ENCODE assay signal across 9 cellular contexts in the genomic region with DNA sequence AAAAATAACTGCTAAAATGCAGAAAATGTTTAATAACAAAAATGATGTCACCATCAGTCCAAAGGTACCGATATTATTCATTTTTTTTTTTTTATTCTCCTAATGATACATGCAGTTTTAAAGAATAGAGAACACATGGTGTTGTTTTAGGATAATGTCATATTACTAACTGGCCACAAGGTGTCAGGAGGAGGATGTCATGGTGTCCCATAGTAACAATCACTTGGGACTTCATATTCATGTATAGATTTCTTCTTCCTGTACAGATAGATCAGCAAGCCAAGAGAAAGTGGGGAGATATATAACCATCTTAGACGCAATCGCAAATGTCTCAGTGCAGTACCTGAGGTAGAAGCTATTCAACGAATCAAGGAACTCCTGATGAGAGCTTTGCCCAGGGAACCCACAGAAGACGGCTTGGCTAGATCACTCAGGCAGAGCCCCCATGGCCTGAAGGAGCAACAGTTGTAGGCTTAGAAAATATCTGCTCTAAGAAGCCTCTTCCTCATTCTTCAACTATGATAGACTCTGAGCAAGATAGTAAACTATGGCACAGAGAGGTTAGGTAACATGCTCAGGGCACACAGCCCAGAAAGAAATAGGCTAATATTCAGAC. TPM values are rescaled to one million over a fixed set of nuclear protein-coding genes. Genes with fewer than 3 reads are reported as not detected.
DNase-seq lines count a peak whose midpoint lies in the region; ATAC-seq, FAIRE-seq and TF ChIP-seq lines count a peak whose summit lies in the region.
"Had no signal": no experiment of that assay in that cellular context is flagged by ENCODE, and none has a peak within 500 bp of the region (broad histone marks: within the 10 kb centered on the region; RNA-seq: fewer than 3 reads in every experiment).

No MANE protein-coding gene starts in this region.

- dilution Hi-C loops in mammary epithelial cell (cut with HindIII; ENCODE audit: low sequenced_read_pairs) = no loop called here

- H3K4me3 Mint-ChIP-seq in nephron = no peak overlapping the region
- H3K4me3 Mint-ChIP-seq: T-helper 1 cell treated with Interleukin-12 subunit alpha and Interleukin-12 subunit beta and Interleukin-4 antibody, amounts not matched to agents 30 μg/mL and 1 μg/mL, for 36 hours had no signal

- H3K4me1 Mint-ChIP-seq in nephron = no peaks in the 10 kb centered on the region

- peak; percentile 81 for ATAC-seq in HG02970 (IDR thresholded peaks at IDR 0.05; ENCODE audit: low FRiP score, unreplicated experiment)

- no peak overlapping the region for H3K27ac Mint-ChIP-seq in nephron
- H3K27ac Mint-ChIP-seq: T-helper 1 cell treated with Interleukin-12 subunit alpha and Interleukin-12 subunit beta and Interleukin-4 antibody, amounts not matched to agents 30 μg/mL and 1 μg/mL, for 36 hours had no signal

- no peaks in the 10 kb centered on the region for H3K9me3 ChIP-seq in mammary epithelial cell (replicated peaks; ENCODE audit: insufficient read depth, low read length)

- H3K4me1 ChIP-seq in mammary epithelial cell (ENCODE audit: insufficient read depth, low read length) = no peaks in the 10 kb centered on the region

- peaks cover 7% of the 10 kb centered on the region for H3K9me3 Mint-ChIP-seq in nephron
- H3K9me3 Mint-ChIP-seq: T-helper 1 cell treated with Interleukin-12 subunit alpha and Interleukin-12 subunit beta and Interleukin-4 antibody, amounts not matched to agents 30 μg/mL and 1 μg/mL, for 36 hours had no signal

- DNase-seq in CD1c-positive myeloid dendritic cell (ENCODE audit: extremely low spot score) (peak; percentile 54), GM18507 (ENCODE audit: extremely low spot score, insufficient read length, low read depth) (peak; percentile 42), NCI-H2107 (lab: John Stamatoyannopoulos, UW) (peak; percentile 12), mammary epithelial cell (peak; percentile 11), OCI-M2 (lab: John Stamatoyannopoulos, UW; ENCODE audit: unreplicated experiment) (no peak), substantia nigra (lab: John Stamatoyannopoulos, UW) (no peak)

- H3K79me2 ChIP-seq in mammary epithelial cell (ENCODE audit: insufficient read depth, low read length) = no peaks in the 10 kb centered on the region

- no TSS peak for BruUV-seq in mammary epithelial cell (replicated peaks; lab: Mats Ljungman, UMichigan)

- peak; percentile 88 for FAIRE-seq in GM18507 (lab: Jason Lieb, UNC)

- no peak overlapping the region for H3K4me3 ChIP-seq in mammary epithelial cell (replicated peaks in 1 of 3; ENCODE audit: insufficient read depth in 1 of 3, low read depth in 2 of 3, low read length in 3 of 3)

- no peak overlapping the region for H3K9ac ChIP-seq in mammary epithelial cell (ENCODE audit: insufficient read depth, low read length)

- no peak overlapping the region for H3K4me2 ChIP-seq in mammary epithelial cell (ENCODE audit: insufficient read depth, low read depth, low read length)

- H3K36me3 Mint-ChIP-seq in nephron (ENCODE audit: low read depth) = no peaks in the 10 kb centered on the region

- intact Hi-C loops in mammary epithelial cell (cut with micrococcal nuclease) = loop anchor here (1.0 kb wide), 1 partner anchor 185 kb away; no protein-coding TSS in a partner anchor

- in situ Hi-C loops in mammary epithelial cell (cut with MboI; ENCODE audit: low sequenced_read_pairs in 2 of 2) = no loop called here

- no peaks in the 10 kb centered on the region for H3K36me3 ChIP-seq in mammary epithelial cell (ENCODE audit: insufficient read depth, low read length)

- 66% methylated on average over 5 of the region's 5 CpGs for WGBS in mammary epithelial cell (ENCODE audit: low coverage, missing lambda C conversion rate)

- no peaks in the 10 kb centered on the region for H4K20me1 ChIP-seq in mammary epithelial cell (ENCODE audit: insufficient read depth, low read length)

- TF ChIP-seq CTCF in mammary epithelial cell (conservative IDR thresholded peaks at IDR 0.05 in 1 of 2, IDR thresholded peaks at IDR 0.05 in 1 of 2; ENCODE audit: extremely low read depth in 1 of 2, insufficient read depth in 1 of 2, low read depth in 1 of 2, low read length in 2 of 2) (peak; percentile 42 to 59), nephron (IDR thresholded peaks at IDR 0.05; ENCODE audit: unreplicated experiment in 3 of 3) (peak; percentile 30 to 33 (median 32))

- H3K27ac ChIP-seq in mammary epithelial cell (ENCODE audit: insufficient read depth, low read depth, low read length) = no peak overlapping the region
- H3K27ac ChIP-seq in substantia nigra (ENCODE audit: low read depth, low read length, poor library complexity, severe bottlenecking) = no peak overlapping the region

- H3K27me3 ChIP-seq in mammary epithelial cell (ENCODE audit: insufficient read depth, low read length) = no peaks in the 10 kb centered on the region

- H2AFZ ChIP-seq in mammary epithelial cell (ENCODE audit: low read depth, low read length) = no peak overlapping the region

- CTCF ChIA-PET in mammary epithelial cell (lab: Charles Lee; ENCODE audit: low non-redundant PET) = no interaction called here

- no peaks in the 10 kb centered on the region for H3K27me3 Mint-ChIP-seq in nephron (ENCODE audit: low read depth)

RNA-seq across cellular contexts. Expression of gene OR2T11, which starts 12.3 kb away (rescaled TPM):
- total RNA-seq in mammary epithelial cell = not detected
- polyA plus RNA-seq in mammary epithelial cell = not detected
- not detected for polyA minus RNA-seq in mammary epithelial cell

RNA-seq across cellular contexts. Expression of gene OR2T35, which starts 22.5 kb away (rescaled TPM):
- not detected for total RNA-seq in mammary epithelial cell
- polyA plus RNA-seq in mammary epithelial cell = not detected
- not detected for polyA minus RNA-seq in mammary epithelial cell

RNA-seq across cellular contexts. Expression of gene OR2T10, which starts 25.1 kb away (rescaled TPM):
- not detected for total RNA-seq in mammary epithelial cell
- not detected for polyA plus RNA-seq in mammary epithelial cell
- not detected for polyA minus RNA-seq in mammary epithelial cell

RNA-seq across cellular contexts. Expression of gene OR2T27, which starts 32.7 kb away (rescaled TPM):
- not detected for total RNA-seq in mammary epithelial cell
- not detected for polyA plus RNA-seq in mammary epithelial cell
- polyA minus RNA-seq in mammary epithelial cell = not detected

RNA-seq across cellular contexts. Expression of gene OR2T34, which starts 48.0 kb away (rescaled TPM):
- not detected for total RNA-seq in mammary epithelial cell
- not detected for polyA plus RNA-seq in mammary epithelial cell
- polyA minus RNA-seq in mammary epithelial cell = not detected

Comparison
In these comparisons a context has a peak if more than half of its experiments do, and no peak if none do; other contexts are left out.
1. DNase-seq: peak in CD1c-positive myeloid dendritic cell (single experiment), GM18507 (single experiment), NCI-H2107 (single experiment) and mammary epithelial cell (single experiment); none in OCI-M2 (single experiment) and substantia nigra (0 of 49).